In the genomic region with DNA sequence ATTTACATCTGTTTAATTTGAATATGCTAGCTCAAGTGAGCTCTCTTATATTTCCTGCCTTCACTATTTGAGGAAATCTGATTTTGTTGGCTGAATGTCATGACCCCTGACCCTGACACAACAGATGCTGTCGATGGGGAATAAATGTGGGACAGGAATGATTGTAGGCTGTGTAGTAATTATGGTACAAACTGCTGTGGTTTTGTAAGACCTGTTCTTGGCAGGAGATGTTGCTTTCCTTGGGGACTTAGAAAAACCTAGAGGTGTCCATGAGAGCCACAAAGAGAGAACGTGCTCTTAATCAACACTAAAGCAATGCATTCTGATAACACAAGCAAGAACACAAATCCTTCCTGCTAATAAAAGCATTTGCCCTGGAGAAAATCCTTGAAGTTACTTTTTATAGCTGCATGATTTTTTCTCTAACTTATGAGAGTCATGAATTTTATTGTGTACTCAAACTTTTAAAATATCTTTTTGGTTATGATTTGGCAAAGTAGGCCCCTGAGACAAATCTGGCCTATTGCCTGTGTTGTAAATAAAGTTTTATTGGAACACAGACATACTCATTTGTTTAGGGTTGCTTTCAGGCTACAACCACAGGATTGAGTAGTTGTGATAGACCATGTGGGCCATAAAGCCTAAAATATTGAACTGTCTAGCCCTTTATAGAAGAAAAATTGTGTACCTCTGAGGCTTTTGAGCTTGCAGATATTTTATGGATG, we compare ENCODE assay signal across 13 cellular contexts.
A peak's percentile ranks its signal among the peaks of the same experiment; 100 is the strongest.
DNase-seq lines count a peak whose midpoint lies in the region; ATAC-seq and TF ChIP-seq lines count a peak whose summit lies in the region.
"Had no signal": no experiment of that assay in that cellular context is flagged by ENCODE, and none has a peak within 500 bp of the region (broad histone marks: within the 10 kb centered on the region; RNA-seq: fewer than 3 reads in every experiment).

No MANE protein-coding gene starts in this region.

- TF ChIP-seq POLR2A in vagina (IDR thresholded peaks at IDR 0.05), result no peak

- DNase-seq in AG09309 (ENCODE audit: low read depth) (peak; percentile 71), M059J (ENCODE audit: low read depth) (peak; percentile 59), dermis microvascular lymphatic vessel endothelial cell (ENCODE audit: low read depth in 2 of 2) (peak; percentile 8 to 17), mesothelial cell of epicardium (ENCODE audit: low spot score in 2 of 2, unreplicated experiment in 2 of 2) (no peak), vagina (ENCODE audit: extremely low spot score in 2 of 2) (no peak), GM13976 (ENCODE audit: low spot score) (no peak), C1 segment of cervical spinal cord (lab: John Stamatoyannopoulos, UW) (no peak)
- DNase-seq: activated CD4-positive, CD25-positive, alpha-beta regulatory T cell treated with anti-CD3 and anti-CD28 coated beads, Interleukin-2, amount 50 U/mL, for 72 hours; NCI-H146; NK-92 treated with Interleukin-12 subunit alpha and Interleukin-12 subunit beta, amount 100 ng/mL, for 24 hours had no signal

- no peaks in the 10 kb centered on the region for H3K9me3 Mint-ChIP-seq in mesothelial cell of epicardium
- H3K9me3 Mint-ChIP-seq: central memory CD8-positive, alpha-beta T cell; neural crest cell had no signal

- no peaks in the 10 kb centered on the region for H3K36me3 ChIP-seq in vagina

- H3K4me3 Mint-ChIP-seq in mesothelial cell of epicardium, result no peak overlapping the region
- H3K4me3 Mint-ChIP-seq: central memory CD8-positive, alpha-beta T cell; neural crest cell had no signal

- no peak for ATAC-seq in GM18520 (IDR thresholded peaks at IDR 0.05; ENCODE audit: unreplicated experiment)

- H3K27me3 Mint-ChIP-seq in mesothelial cell of epicardium (ENCODE audit: low read depth), result no peaks in the 10 kb centered on the region
- H3K27me3 Mint-ChIP-seq: central memory CD8-positive, alpha-beta T cell had no signal

- no peak for TF ChIP-seq CTCF in AG09309 (IDR thresholded peaks at IDR 0.05; ENCODE audit: control insufficient read depth, insufficient read depth, low read depth, low read length, missing control alignments)
- no peak for TF ChIP-seq CTCF in mesothelial cell of epicardium (IDR thresholded peaks at IDR 0.05; ENCODE audit: unreplicated experiment)
- TF ChIP-seq CTCF in vagina (IDR thresholded peaks at IDR 0.05), result no peak
- TF ChIP-seq CTCF in GM13976 (IDR thresholded peaks at IDR 0.05; ENCODE audit: borderline replicate concordance, control extremely low read depth, extremely low read depth, insufficient read depth, missing control alignments), result no peak

- no peaks in the 10 kb centered on the region for H3K36me3 Mint-ChIP-seq in mesothelial cell of epicardium

- H3K27ac Mint-ChIP-seq in mesothelial cell of epicardium, result peak overlapping the region; percentile 18

- peaks cover 15% of the 10 kb centered on the region for H3K4me1 ChIP-seq in vagina

- H3K4me1 Mint-ChIP-seq in mesothelial cell of epicardium, result peaks cover 20% of the 10 kb centered on the region

- no peaks in the 10 kb centered on the region for H3K9me3 ChIP-seq in vagina

- H3K4me3 ChIP-seq in AG09309 (ENCODE audit: control insufficient read depth, low read depth, low read length), result no peak overlapping the region
- no peak overlapping the region for H3K4me3 ChIP-seq in vagina

- intact Hi-C loops in vagina (cut with DNase I), result no loop called here

- no peaks in the 10 kb centered on the region for H3K27me3 ChIP-seq in vagina

- H3K27ac ChIP-seq in vagina, result no peak overlapping the region

- in situ Hi-C loops in GM13976 (cut with MboI; ENCODE audit: low sequenced_read_pairs, unreplicated experiment), result no loop called here

Comparison
In these comparisons a context has a peak if more than half of its experiments do, and no peak if none do; other contexts are left out.
1. DNase-seq: peak in AG09309 (single experiment), M059J (single experiment) and dermis microvascular lymphatic vessel endothelial cell (2 of 2); none in mesothelial cell of epicardium (0 of 2), vagina (0 of 2), GM13976 (single experiment) and C1 segment of cervical spinal cord (0 of 14).